Comparison of ENCODE assay signal across 10 cellular contexts in the genomic region with DNA sequence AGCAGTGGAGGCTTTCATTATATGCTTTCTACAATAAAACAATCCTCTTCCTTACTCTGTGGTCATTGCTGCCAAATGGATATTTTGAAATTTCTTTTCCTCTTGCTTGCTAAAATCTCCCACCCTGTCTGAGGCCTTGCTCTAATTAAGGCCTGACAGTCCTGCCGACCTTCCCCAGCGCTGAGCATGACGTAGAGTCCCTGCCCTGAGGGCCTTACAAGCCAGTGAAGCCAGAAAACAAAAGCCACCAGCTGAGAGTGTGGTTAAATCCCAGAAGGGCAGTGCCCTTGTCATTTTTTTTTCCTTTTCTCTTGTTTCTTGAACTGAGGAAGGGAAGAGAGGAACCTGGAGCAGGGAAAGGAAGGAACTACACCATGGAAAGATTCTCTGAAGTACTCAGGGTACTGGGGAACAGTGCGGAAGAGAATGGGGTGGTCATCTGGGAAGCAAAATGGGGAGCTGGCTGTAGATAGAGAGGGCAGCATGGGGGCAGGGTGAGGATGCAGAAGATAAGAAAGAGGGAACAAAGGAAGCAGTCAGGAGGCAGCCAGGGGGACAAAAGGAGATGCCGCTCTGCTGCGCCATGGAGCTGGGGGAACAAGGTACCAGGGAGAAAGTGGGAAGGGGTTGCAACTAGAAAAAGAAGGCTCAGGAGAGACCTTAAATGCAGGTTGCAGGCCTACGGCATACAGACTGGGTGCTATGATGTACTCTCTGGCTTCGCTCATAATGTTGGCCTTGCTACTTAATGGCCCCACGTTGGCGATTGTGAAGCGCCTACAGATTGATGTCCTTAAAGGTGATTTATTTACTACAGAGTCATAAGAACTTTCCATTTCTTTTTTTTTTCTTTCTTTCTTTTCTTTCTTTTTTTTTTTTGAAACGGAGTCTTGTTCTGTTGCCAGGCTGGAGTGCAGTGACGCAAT. TPM values are rescaled to one million over a fixed set of nuclear protein-coding genes. Genes with fewer than 3 reads are reported as not detected.
DNase-seq lines count a peak whose midpoint lies in the region; ATAC-seq and TF ChIP-seq lines count a peak whose summit lies in the region.
"Had no signal": no experiment of that assay in that cellular context is flagged by ENCODE, and none has a peak within 500 bp of the region (broad histone marks: within the 10 kb centered on the region; RNA-seq: fewer than 3 reads in every experiment).

No MANE protein-coding gene starts in this region.

- H3K27me3 ChIP-seq in hepatocyte (no peaks in the 10 kb centered on the region), spleen (replicated peaks in 1 of 7) (no peaks in the 10 kb centered on the region)

- no peaks in the 10 kb centered on the region for H3K9me2 ChIP-seq in hepatocyte (replicated peaks; ENCODE audit: insufficient read depth)

- CTCF ChIA-PET in HEK293T (lab: Yijun Ruan, JAX), result no interaction called here

- POLR2A ChIA-PET in HEK293T (lab: Yijun Ruan, JAX), result no interaction called here

- H3K9me3 ChIP-seq in hepatocyte (ENCODE audit: low read depth) (no peaks in the 10 kb centered on the region), spleen (peaks cover 0 to 12% (median 10%) of the 10 kb centered on the region in 8 donors)

- no peaks in the 10 kb centered on the region for H4K20me1 ChIP-seq in hepatocyte (ENCODE audit: insufficient read depth, poor library complexity, severe bottlenecking)

- DNase-seq in HEK293T (ENCODE audit: extremely low spot score) (peak; percentile 23), SK-MEL-5 (ENCODE audit: low read depth, low spot score) (peak; percentile 78), hepatocyte (ENCODE audit: low spot score) (no peak), spleen (no peak), NK-92 (lab: John Stamatoyannopoulos, UW; ENCODE audit: unreplicated experiment) (no peak), RKO (ENCODE audit: low spot score) (no peak)
- no peak for DNase-seq in stimulated activated naive CD4-positive, alpha-beta T cell (lab: John Stamatoyannopoulos, UW)
- DNase-seq: SHP77 treated with DMSO at 0.1 percent for 48 hours had no signal

- H3K36me3 ChIP-seq in hepatocyte (replicated peaks; ENCODE audit: insufficient read depth, low read depth), result peaks cover 8% of the 10 kb centered on the region
- peaks cover 0 to 14% (median 0%) of the 10 kb centered on the region in 6 donors for H3K36me3 ChIP-seq in spleen

- H3K4me1 ChIP-seq in hepatocyte (ENCODE audit: insufficient read depth) (peaks cover 17% of the 10 kb centered on the region), spleen (peaks cover 0 to 9% (median 2%) of the 10 kb centered on the region in 6 donors)

- ATAC-seq in GM21367 (IDR thresholded peaks at IDR 0.05; ENCODE audit: unreplicated experiment), result no peak

- 83% methylated on average over 13 of the region's 13 CpGs for WGBS in hepatocyte (ENCODE audit: low lambda C conversion rate, missing lambda C conversion rate)
- WGBS in spleen, 5 donors, result 85 to 93% (median 87%) methylated on average over 13 of the region's 13 CpGs

- no peak overlapping the region for H2AFZ ChIP-seq in hepatocyte

- no peak overlapping the region for H3K4me2 ChIP-seq in hepatocyte

- H3K4me3 ChIP-seq in hepatocyte, result no peak overlapping the region
- no peak overlapping the region for H3K4me3 ChIP-seq in spleen

- no peaks in the 10 kb centered on the region for H3K79me2 ChIP-seq in hepatocyte

- intact Hi-C loops in spleen (cut with DNase I; ENCODE audit: low total_unique reads), result no loop called here

- in situ Hi-C loops in SK-MEL-5 (cut with HindIII; ENCODE audit: low pct_unique_long_range_greater_than_20kb, low sequenced_read_pairs), result no loop called here

- no peak for TF ChIP-seq POLR2A in spleen (IDR thresholded peaks at IDR 0.05)

- H3K27ac ChIP-seq in hepatocyte, result peak overlapping the region; percentile 71
- H3K27ac ChIP-seq in spleen, result peak overlapping the region in 5 of 8 donors; percentile 5 to 49 (median 44)
- H3K27ac ChIP-seq: epithelial cell of prostate had no signal

- TF ChIP-seq CTCF in hepatocyte (IDR thresholded peaks at IDR 0.05; ENCODE audit: poor library complexity) (no peak), spleen (IDR thresholded peaks at IDR 0.05 in 8 of 11, conservative IDR thresholded peaks at IDR 0.05 in 3 of 11) (no peak)

TF ChIP-seq in HEK293T, 16 proteins besides CTCF, POLR2A, EP300 and RAD21:
- TF ChIP-seq ZNF384 (IDR thresholded peaks at IDR 0.05) (peak; percentile 69; the same call in 1 of the 2 replicates), FOXA1 (IDR thresholded peaks at IDR 0.05) (no peak)

RNA-seq across cellular contexts. Expression of a gene that starts 25.1 kb away (rescaled TPM):
- total RNA-seq in SK-MEL-5 (2014; rRNA removed; shearing (Covaris generic)), result 106 and 122 TPM in 2 replicates
- 53.3 and 82.7 TPM in 2 replicates for polyA plus RNA-seq in SK-MEL-5 (2015; cell fraction: cytosol; rRNA removed)
- polyA plus RNA-seq in SK-MEL-5 (2015; cell fraction: nucleus; rRNA removed), result 50.6 and 68.8 TPM in 2 replicates
- total RNA-seq in hepatocyte, result 122 and 140 TPM in 2 replicates
- 31.6 and 32.7 TPM in 2 replicates for polyA plus RNA-seq in hepatocyte
- 100 to 1,000 TPM in 2 of 7 donors, 10 to 100 TPM in 5; 42.8 to 122 (median 73.7) TPM for total RNA-seq in spleen
- polyA plus RNA-seq in spleen, result 1 to 10 TPM; 4.8 to 8.4 (median 5.6) TPM

Comparison
In these comparisons a context has a peak if more than half of its experiments do, and no peak if none do; other contexts are left out.
1. DNase-seq: peak in HEK293T (single experiment) and SK-MEL-5 (single experiment); none in hepatocyte (single experiment), spleen (single experiment), NK-92 (single experiment), stimulated activated naive CD4-positive, alpha-beta T cell (0 of 6) and RKO (single experiment).